ENCODE assay signal across 17 cellular contexts in the genomic region with DNA sequence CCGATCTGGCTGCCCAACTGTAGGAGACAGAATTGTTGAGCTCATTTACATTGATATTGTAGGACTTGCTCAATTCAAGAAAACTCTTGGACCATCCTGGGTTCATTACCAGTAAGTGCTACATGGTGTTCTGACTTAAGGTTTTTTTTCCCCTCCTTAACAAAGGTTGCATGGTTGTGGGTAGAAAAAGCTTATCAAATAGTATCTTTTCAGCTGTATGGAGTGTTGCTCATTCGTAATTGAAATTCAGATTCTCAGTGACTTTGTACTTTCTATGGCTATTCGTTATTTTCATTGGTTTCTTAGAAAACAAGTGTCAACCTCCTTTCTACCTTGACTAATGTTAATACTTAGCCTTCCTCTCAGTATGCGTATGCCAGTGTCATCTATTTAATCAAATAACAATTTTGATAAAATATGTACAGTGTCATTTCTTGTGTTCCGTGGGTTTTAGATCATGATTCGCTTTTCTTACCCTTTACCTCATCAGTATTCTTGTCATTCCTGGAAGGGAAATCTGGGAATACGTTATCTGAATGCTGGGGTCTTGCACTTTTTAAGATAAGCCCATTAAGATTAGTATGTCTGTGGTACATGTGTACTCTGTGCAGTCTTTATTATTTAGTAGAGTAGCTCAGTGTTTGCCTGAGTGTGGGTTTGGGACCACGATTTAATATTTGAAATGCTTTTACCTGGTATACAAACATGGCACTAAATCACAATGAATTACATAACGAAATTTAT.
A peak's percentile ranks its signal among the peaks of the same experiment; 100 is the strongest.
DNase-seq lines count a peak whose midpoint lies in the region; ATAC-seq lines count a peak whose summit lies in the region.
"Had no signal": no experiment of that assay in that cellular context is flagged by ENCODE, and none has a peak within 500 bp of the region (broad histone marks: within the 10 kb centered on the region; RNA-seq: fewer than 3 reads in every experiment).

No MANE protein-coding gene starts in this region.

- H3K9me3 Mint-ChIP-seq in activated naive CD8-positive, alpha-beta T cell treated with anti-CD3 and anti-CD28 coated beads, Interleukin-2, amount 50 U/mL, for 24 hours = no peaks in the 10 kb centered on the region
- no peaks in the 10 kb centered on the region for H3K9me3 Mint-ChIP-seq in activated naive CD8-positive, alpha-beta T cell treated with anti-CD3 and anti-CD28 coated beads for 36 hours
- H3K9me3 Mint-ChIP-seq in naive B cell = no peaks in the 10 kb centered on the region
- H3K9me3 Mint-ChIP-seq: CD4-positive, alpha-beta memory T cell; HFFc6 had no signal

- peaks cover 42% of the 10 kb centered on the region for H3K36me3 Mint-ChIP-seq in activated naive CD8-positive, alpha-beta T cell treated with anti-CD3 and anti-CD28 coated beads, Interleukin-2, amount 50 U/mL, for 24 hours (ENCODE audit: low read depth)
- H3K36me3 Mint-ChIP-seq in activated naive CD8-positive, alpha-beta T cell treated with anti-CD3 and anti-CD28 coated beads for 36 hours = peaks cover 27% of the 10 kb centered on the region
- H3K36me3 Mint-ChIP-seq in T-helper 17 cell (ENCODE audit: low read depth) = peaks cover 16% of the 10 kb centered on the region
- peaks cover 35 to 39% of the 10 kb centered on the region in 2 donors for H3K36me3 Mint-ChIP-seq in naive B cell

- no peak for DNase-seq in activated naive CD8-positive, alpha-beta T cell treated with anti-CD3 and anti-CD28 coated beads, Interleukin-2, amount 50 U/mL, for 24 hours
- no peak for DNase-seq in activated naive CD8-positive, alpha-beta T cell treated with anti-CD3 and anti-CD28 coated beads for 36 hours
- DNase-seq in T-helper 17 cell (no peak), naive B cell (no peak), NCI-H510A (lab: John Stamatoyannopoulos, UW) (no peak)
- DNase-seq: C1 segment of cervical spinal cord; Caco-2; CD4-positive, alpha-beta memory T cell; DMS 273 treated with DMSO at 0.1 percent for 48 hours; DMS79; EL; GDM1; GOT3; HFFc6 had no signal

- H3K9me3 ChIP-seq in T-helper 17 cell (ENCODE audit: control insufficient read depth, low read length, poor library complexity, severe bottlenecking) = no peaks in the 10 kb centered on the region
- H3K9me3 ChIP-seq: Caco-2, HAP-1 had no signal

- no peak for ATAC-seq in activated naive CD8-positive, alpha-beta T cell treated with anti-CD3 and anti-CD28 coated beads, Interleukin-2, amount 50 U/mL, for 24 hours
- ATAC-seq in T-helper 17 cell = no peak
- ATAC-seq in naive B cell (ENCODE audit: low read depth in 2 of 2) = no peak
- ATAC-seq in GM18873 (IDR thresholded peaks at IDR 0.05; ENCODE audit: low FRiP score, unreplicated experiment) = no peak
- ATAC-seq: GM12878 had no signal

- H3K27ac Mint-ChIP-seq in activated naive CD8-positive, alpha-beta T cell treated with anti-CD3 and anti-CD28 coated beads, Interleukin-2, amount 50 U/mL, for 24 hours = peak overlapping the region; percentile 3
- no peak overlapping the region for H3K27ac Mint-ChIP-seq in activated naive CD8-positive, alpha-beta T cell treated with anti-CD3 and anti-CD28 coated beads for 36 hours
- H3K27ac Mint-ChIP-seq in T-helper 17 cell = peak overlapping the region; percentile 57
- peak overlapping the region in 5 of 6 donors; percentile 15 to 76 (median 67) for H3K27ac Mint-ChIP-seq in naive B cell
- H3K27ac Mint-ChIP-seq: HFFc6 had no signal

- no peaks in the 10 kb centered on the region for H3K27me3 Mint-ChIP-seq in activated naive CD8-positive, alpha-beta T cell treated with anti-CD3 and anti-CD28 coated beads, Interleukin-2, amount 50 U/mL, for 24 hours
- no peaks in the 10 kb centered on the region for H3K27me3 Mint-ChIP-seq in activated naive CD8-positive, alpha-beta T cell treated with anti-CD3 and anti-CD28 coated beads for 36 hours
- H3K27me3 Mint-ChIP-seq in T-helper 17 cell (no peaks in the 10 kb centered on the region), naive B cell (no peaks in the 10 kb centered on the region)
- H3K27me3 Mint-ChIP-seq: CD4-positive, alpha-beta memory T cell had no signal

- H3K4me3 Mint-ChIP-seq in activated naive CD8-positive, alpha-beta T cell treated with anti-CD3 and anti-CD28 coated beads, Interleukin-2, amount 50 U/mL, for 24 hours = no peak overlapping the region
- no peak overlapping the region for H3K4me3 Mint-ChIP-seq in activated naive CD8-positive, alpha-beta T cell treated with anti-CD3 and anti-CD28 coated beads for 36 hours
- peak overlapping the region; percentile 34 for H3K4me3 Mint-ChIP-seq in T-helper 17 cell
- no peak overlapping the region for H3K4me3 Mint-ChIP-seq in naive B cell
- H3K4me3 Mint-ChIP-seq: CD4-positive, alpha-beta memory T cell; HFFc6 had no signal

- peaks cover 6% of the 10 kb centered on the region for H3K4me1 Mint-ChIP-seq in activated naive CD8-positive, alpha-beta T cell treated with anti-CD3 and anti-CD28 coated beads, Interleukin-2, amount 50 U/mL, for 24 hours
- peaks cover 6% of the 10 kb centered on the region for H3K4me1 Mint-ChIP-seq in activated naive CD8-positive, alpha-beta T cell treated with anti-CD3 and anti-CD28 coated beads for 36 hours
- H3K4me1 Mint-ChIP-seq in T-helper 17 cell (peaks cover 29% of the 10 kb centered on the region), naive B cell (peaks cover 29 to 35% (median 30%) of the 10 kb centered on the region in 3 donors)
